ENCODE assay signal across 10 cellular contexts in genomic region chr3:193829781-193830180, GRCh38.
A peak's percentile ranks its signal among the peaks of the same experiment; 100 is the strongest.
DNase-seq lines count a peak whose midpoint lies in the region; ATAC-seq and TF ChIP-seq lines count a peak whose summit lies in the region.
"Had no signal": no experiment of that assay in that cellular context is flagged by ENCODE, and none has a peak within 500 bp of the region (broad histone marks: within the 10 kb centered on the region; RNA-seq: fewer than 3 reads in every experiment).

No MANE protein-coding gene starts in this region.

- H2AFZ ChIP-seq in hepatocyte, result no peak overlapping the region

- intact Hi-C loops in posterior vena cava (cut with DNase I), result no loop called here

- no peaks in the 10 kb centered on the region for H3K36me3 ChIP-seq in adipocyte (ENCODE audit: control insufficient read depth, insufficient read depth, low read length, severe bottlenecking)
- no peaks in the 10 kb centered on the region for H3K36me3 ChIP-seq in hepatocyte (replicated peaks; ENCODE audit: insufficient read depth, low read depth)
- H3K36me3 ChIP-seq in thoracic aorta, result no peaks in the 10 kb centered on the region

- peaks cover 21% of the 10 kb centered on the region for H3K4me1 ChIP-seq in adipocyte (ENCODE audit: control insufficient read depth, insufficient read depth, low read length)
- H3K4me1 ChIP-seq in hepatocyte (ENCODE audit: insufficient read depth), result peaks cover 30% of the 10 kb centered on the region
- H3K4me1 ChIP-seq in thoracic aorta (ENCODE audit: control insufficient read depth in 1 of 2, low read depth in 2 of 2), result no peaks in the 10 kb centered on the region

- H3K79me2 ChIP-seq in hepatocyte, result no peaks in the 10 kb centered on the region

- H3K4me3 ChIP-seq in adipocyte (ENCODE audit: low read length) (no peak overlapping the region), hepatocyte (no peak overlapping the region), thoracic aorta (no peak overlapping the region)

- H3K27me3 ChIP-seq in adipocyte (replicated peaks; ENCODE audit: control insufficient read depth, insufficient read depth, low read length), result peaks cover 8% of the 10 kb centered on the region
- no peaks in the 10 kb centered on the region for H3K27me3 ChIP-seq in hepatocyte
- no peaks in the 10 kb centered on the region for H3K27me3 ChIP-seq in thoracic aorta (replicated peaks; ENCODE audit: insufficient read depth)

- peak; percentile 48 for DNase-seq in HK-2 (ENCODE audit: unreplicated experiment)
- DNase-seq in adipocyte (ENCODE audit: low read depth), result peak; percentile 30
- DNase-seq in hepatocyte (ENCODE audit: low spot score), result peak; percentile 74
- DNase-seq in thoracic aorta (ENCODE audit: low spot score), result no peak
- DNase-seq in activated naive CD4-positive, alpha-beta T cell (lab: John Stamatoyannopoulos, UW), result no peak
- DNase-seq in posterior vena cava (ENCODE audit: low spot score), result no peak
- DNase-seq: GF-D8 had no signal

- H3K27ac ChIP-seq in hepatocyte (peak overlapping the region; percentile 71), thoracic aorta (no peak overlapping the region)

- H4K20me1 ChIP-seq in hepatocyte (ENCODE audit: insufficient read depth, poor library complexity, severe bottlenecking), result no peaks in the 10 kb centered on the region

- H3K4me2 ChIP-seq in hepatocyte, result no peak overlapping the region

- no peak overlapping the region for H3K9ac ChIP-seq in adipocyte (ENCODE audit: low read length)

- no peak for TF ChIP-seq CTCF in hepatocyte (IDR thresholded peaks at IDR 0.05; ENCODE audit: poor library complexity)
- TF ChIP-seq CTCF in thoracic aorta (IDR thresholded peaks at IDR 0.05), result no peak

- 61% methylated on average over 5 of the region's 5 CpGs for whole genome bisulfite sequencing in hepatocyte (ENCODE audit: low lambda C conversion rate, missing lambda C conversion rate)

- ATAC-seq in thoracic aorta (ENCODE audit: insufficient number of reproducible peaks, low FRiP score, low read depth) (peak; percentile 44), GM21529 (IDR thresholded peaks at IDR 0.05; ENCODE audit: unreplicated experiment) (no peak), HG02588 (IDR thresholded peaks at IDR 0.05; ENCODE audit: unreplicated experiment) (no peak)
- ATAC-seq: left lobe of liver had no signal

- no peaks in the 10 kb centered on the region for H3K9me3 ChIP-seq in adipocyte (ENCODE audit: control insufficient read depth, low read length)
- H3K9me3 ChIP-seq in hepatocyte (ENCODE audit: low read depth), result no peaks in the 10 kb centered on the region
- no peaks in the 10 kb centered on the region for H3K9me3 ChIP-seq in thoracic aorta

- H3K9me2 ChIP-seq in hepatocyte (replicated peaks; ENCODE audit: insufficient read depth), result no peaks in the 10 kb centered on the region

Comparison
In these comparisons a context has a peak if more than half of its experiments do, and no peak if none do; other contexts are left out.
1. DNase-seq: peak in HK-2 (single experiment), adipocyte (single experiment) and hepatocyte (single experiment); none in thoracic aorta (single experiment), activated naive CD4-positive, alpha-beta T cell (0 of 4) and posterior vena cava (single experiment).